Comparison of ENCODE assay signal across 18 cellular contexts in genomic region chr7:8781166-8781565, GRCh38.
DNase-seq lines count a peak whose midpoint lies in the region; ATAC-seq, FAIRE-seq and TF ChIP-seq lines count a peak whose summit lies in the region.
"Had no signal": no experiment of that assay in that cellular context is flagged by ENCODE, and none has a peak within 500 bp of the region (broad histone marks: within the 10 kb centered on the region; RNA-seq: fewer than 3 reads in every experiment).

No MANE protein-coding gene starts in this region.

- ATAC-seq in HG02870 (IDR thresholded peaks at IDR 0.05; ENCODE audit: unreplicated experiment) (no peak), GM19397 (IDR thresholded peaks at IDR 0.05; ENCODE audit: unreplicated experiment) (no peak)
- ATAC-seq: CD8-positive, alpha-beta T cell; HepG2 had no signal

- H2AK5ac ChIP-seq in H1 (ENCODE audit: low read depth, low read length), result no peak overlapping the region

- peak; percentile 13 for FAIRE-seq in H1 (lab: Jason Lieb, UNC)
- FAIRE-seq: GM12891, HepG2, HTR-8/SVneo had no signal

- no peak overlapping the region for H3K14ac ChIP-seq in H1 (ENCODE audit: insufficient read length)

- H3K18ac ChIP-seq in H1 (ENCODE audit: extremely low read depth, low read length), result no peak overlapping the region

- no peak overlapping the region for H2AFZ ChIP-seq in H1 (ENCODE audit: low read length)

- H3K27ac ChIP-seq in H1 (ENCODE audit: low read depth, low read length), result no peak overlapping the region
- H3K27ac ChIP-seq: 22Rv1 had no signal

- no peaks in the 10 kb centered on the region for H3K23me2 ChIP-seq in H1 (ENCODE audit: low read depth, low read length)

- H3K4me2 ChIP-seq in H1 (ENCODE audit: insufficient read depth in 1 of 2, low read depth in 2 of 2, low read length in 2 of 2), result no peak overlapping the region

- H3K4ac ChIP-seq in H1 (replicated peaks; ENCODE audit: insufficient read length, low read depth, low read length), result no peak overlapping the region

- no peak overlapping the region for H2BK120ac ChIP-seq in H1 (replicated peaks; ENCODE audit: low read depth, low read length)

- no peak for TF ChIP-seq RAD21 in H1 (IDR thresholded peaks at IDR 0.05 in 1 of 2, conservative IDR thresholded peaks at IDR 0.05 in 1 of 2; ENCODE audit: low read depth in 2 of 2, low read length in 2 of 2)

- H4K91ac ChIP-seq in H1 (replicated peaks; ENCODE audit: insufficient read length, low read length), result no peak overlapping the region

- POLR2A ChIA-PET in H1 (lab: Charles Lee; ENCODE audit: partially characterized antibody), result no interaction called here

- H2BK15ac ChIP-seq in H1 (ENCODE audit: low read length), result no peak overlapping the region

- no peaks in the 10 kb centered on the region for H3K27me3 Mint-ChIP-seq in immature natural killer cell (ENCODE audit: low read depth in 3 of 3)

- no peak overlapping the region for H4K8ac ChIP-seq in H1 (ENCODE audit: extremely low read depth, insufficient read depth, low read length)

- no peak for TF ChIP-seq EP300 in H1 (IDR thresholded peaks at IDR 0.05; ENCODE audit: borderline replicate concordance in 1 of 2, low read depth in 2 of 2, low read length in 2 of 2)

- no peaks in the 10 kb centered on the region for H3K36me3 ChIP-seq in H1 (ENCODE audit: control insufficient read depth in 2 of 4, insufficient read depth in 4 of 4, low read length in 3 of 4)

- H4K5ac ChIP-seq in H1 (ENCODE audit: insufficient read length, low read depth, low read length), result no peak overlapping the region

- TF ChIP-seq CTCF in H1 (IDR thresholded peaks at IDR 0.05; ENCODE audit: control extremely low read depth in 1 of 3, insufficient read depth in 1 of 3, low read depth in 1 of 3, low read length in 3 of 3), result no peak

- CTCF ChIA-PET in H1 (lab: Charles Lee; ENCODE audit: partially characterized antibody), result no interaction called here

- H3K36me3 Mint-ChIP-seq in immature natural killer cell, result no peaks in the 10 kb centered on the region
- H3K36me3 Mint-ChIP-seq: CD14-positive monocyte; CD8-positive, alpha-beta T cell had no signal

- no peak overlapping the region for H3K56ac ChIP-seq in H1 (replicated peaks; ENCODE audit: insufficient read length, low read depth, low read length)

- no peak overlapping the region for H3K9ac ChIP-seq in H1 (replicated peaks in 1 of 4; ENCODE audit: extremely low read depth in 1 of 4, low read depth in 3 of 4, low read length in 3 of 4)

- H3K4me3 ChIP-seq in H1 (ENCODE audit: extremely low read depth in 1 of 4, insufficient read depth in 2 of 4, low read depth in 3 of 4, low read length in 4 of 4), result no peak overlapping the region

- H4K20me1 ChIP-seq in H1 (replicated peaks in 1 of 2; ENCODE audit: control insufficient read depth in 1 of 2, insufficient read depth in 2 of 2, low read length in 2 of 2), result no peaks in the 10 kb centered on the region

- TF ChIP-seq POLR2A in H1 (IDR thresholded peaks at IDR 0.05; ENCODE audit: control extremely low read depth in 1 of 2, low read depth in 2 of 2, low read length in 2 of 2), result no peak

- no peak overlapping the region for H3K4me3 Mint-ChIP-seq in immature natural killer cell
- H3K4me3 Mint-ChIP-seq: CD14-positive monocyte; CD8-positive, alpha-beta T cell; HFFc6 had no signal

- no peaks in the 10 kb centered on the region for H3K79me1 ChIP-seq in H1 (ENCODE audit: low read depth, low read length)

- no peak overlapping the region for H2BK20ac ChIP-seq in H1 (ENCODE audit: low read length)

- H2BK5ac ChIP-seq in H1 (ENCODE audit: low read depth, low read length), result no peak overlapping the region

- H3K9me3 Mint-ChIP-seq in immature natural killer cell, result peaks cover 0 to 37% (median 5%) of the 10 kb centered on the region in 6 donors
- H3K9me3 Mint-ChIP-seq: CD8-positive, alpha-beta T cell had no signal

- no peak overlapping the region for H3K23ac ChIP-seq in H1 (ENCODE audit: insufficient read length)

- H3K27me3 ChIP-seq in H1 (replicated peaks in 1 of 4; ENCODE audit: control insufficient read depth in 3 of 4, extremely low read depth in 1 of 4, insufficient read depth in 3 of 4, low read length in 3 of 4), result no peaks in the 10 kb centered on the region

- DNase-seq in DMS53 (lab: John Stamatoyannopoulos, UW) (peak; percentile 20), DMS53 treated with DMSO at 0.1 percent for 48 hours (lab: John Stamatoyannopoulos, UW; ENCODE audit: unreplicated experiment) (no peak), NCI-H1092 (lab: John Stamatoyannopoulos, UW) (peak; percentile 2), NCI-H446 treated with DMSO at 0.1 percent for 48 hours (lab: John Stamatoyannopoulos, UW) (peak; percentile 74), H1 (ENCODE audit: low read depth in 1 of 2, low spot score in 2 of 2) (no peak), immature natural killer cell (no peak)
- DNase-seq: CD8-positive, alpha-beta T cell; COR-L47; GOT3; HCEC 1CT; HFFc6 had no signal

- no peaks in the 10 kb centered on the region for H3K79me2 ChIP-seq in H1 (ENCODE audit: control insufficient read depth in 1 of 2, insufficient read depth in 2 of 2, low read length in 2 of 2)

- no peaks in the 10 kb centered on the region for H3K4me1 ChIP-seq in H1 (replicated peaks in 1 of 4; ENCODE audit: control insufficient read depth in 3 of 4, insufficient read depth in 4 of 4, low read length in 3 of 4)

- H3K4me1 Mint-ChIP-seq in immature natural killer cell, result no peaks in the 10 kb centered on the region
- H3K4me1 Mint-ChIP-seq: CD14-positive monocyte had no signal

- H2BK12ac ChIP-seq in H1 (ENCODE audit: low read depth, low read length), result no peak overlapping the region

- H3K9me3 ChIP-seq in H1 (ENCODE audit: insufficient read depth in 2 of 2, low read depth in 1 of 2, low read length in 1 of 2), result no peaks in the 10 kb centered on the region

- H3K27ac Mint-ChIP-seq in immature natural killer cell, result no peak overlapping the region
- H3K27ac Mint-ChIP-seq: CD14-positive monocyte; CD8-positive, alpha-beta T cell; HFFc6 had no signal

TF ChIP-seq in H1, 55 proteins besides CTCF, POLR2A, EP300 and RAD21 (continues in another document):
- TF ChIP-seq TAF7 (optimal IDR thresholded peaks at IDR 0.05; ENCODE audit: borderline replicate concordance, low read depth, low read length), result no peak
- no peak for TF ChIP-seq FOSL1 (IDR thresholded peaks at IDR 0.05; ENCODE audit: insufficient read depth, low read depth, low read length)
- no peak for TF ChIP-seq CHD2 (IDR thresholded peaks at IDR 0.05; ENCODE audit: low read length)
- no peak for TF ChIP-seq CREB1 (IDR thresholded peaks at IDR 0.05)
- TF ChIP-seq RXRA (IDR thresholded peaks at IDR 0.05; ENCODE audit: insufficient read depth, low read depth, low read length), result no peak
- TF ChIP-seq RFX5 (IDR thresholded peaks at IDR 0.05; ENCODE audit: borderline replicate concordance, low read depth, low read length), result no peak
- TF ChIP-seq MAFK (IDR thresholded peaks at IDR 0.05; ENCODE audit: low read depth, low read length), result no peak
- TF ChIP-seq SIRT6 (IDR thresholded peaks at IDR 0.05; ENCODE audit: low read length), result no peak

Comparison
In these comparisons a context has a peak if more than half of its experiments do, and no peak if none do; other contexts are left out.
1. DNase-seq: peak in DMS53 (single experiment), NCI-H1092 (single experiment) and NCI-H446 treated with DMSO at 0.1 percent for 48 hours (single experiment); none in DMS53 treated with DMSO at 0.1 percent for 48 hours (single experiment), H1 (0 of 2) and immature natural killer cell (0 of 3).